10 cellular contexts compared by ENCODE assay signal in genomic region chr6:140052757-140053729, GRCh38.
DNase-seq lines count a peak whose midpoint lies in the region; ATAC-seq and TF ChIP-seq lines count a peak whose summit lies in the region.
"Had no signal": no experiment of that assay in that cellular context is flagged by ENCODE, and none has a peak within 500 bp of the region (broad histone marks: within the 10 kb centered on the region; RNA-seq: fewer than 3 reads in every experiment).

No MANE protein-coding gene starts in this region.

- H2AFZ ChIP-seq in OCI-LY3 (ENCODE audit: low read depth, low read length) (no peak overlapping the region), fibroblast of lung (ENCODE audit: low read length) (no peak overlapping the region)

- TF ChIP-seq CTCF in MCF 10A (IDR thresholded peaks at IDR 0.05; ENCODE audit: unreplicated experiment), result peak; percentile 10
- peak in 1 of 3 donors; percentile 12 for TF ChIP-seq CTCF in breast epithelium (IDR thresholded peaks at IDR 0.05)
- peak; percentile 43 for TF ChIP-seq CTCF in OCI-LY3 (IDR thresholded peaks at IDR 0.05; ENCODE audit: low read depth, low read length)
- peak; percentile 36 to 44 for TF ChIP-seq CTCF in fibroblast of lung (conservative IDR thresholded peaks at IDR 0.05 in 1 of 2, IDR thresholded peaks at IDR 0.05 in 1 of 2; ENCODE audit: low read depth in 1 of 2, low read length in 2 of 2)
- peak; percentile 8 to 25 (median 20) for TF ChIP-seq CTCF in testis (IDR thresholded peaks at IDR 0.05)

- no peaks in the 10 kb centered on the region for H3K27me3 ChIP-seq in breast epithelium
- no peaks in the 10 kb centered on the region for H3K27me3 ChIP-seq in OCI-LY3 (ENCODE audit: low read depth, low read length)
- no peaks in the 10 kb centered on the region for H3K27me3 ChIP-seq in fibroblast of lung (ENCODE audit: control insufficient read depth, insufficient read depth, low read length)
- H3K27me3 ChIP-seq in testis, result no peaks in the 10 kb centered on the region

- ATAC-seq in GM19023 (IDR thresholded peaks at IDR 0.05; ENCODE audit: unreplicated experiment), result no peak
- ATAC-seq in GM18873 (IDR thresholded peaks at IDR 0.05; ENCODE audit: low FRiP score, unreplicated experiment), result no peak

- H3K9me3 Mint-ChIP-seq in MCF 10A (ENCODE audit: unreplicated experiment), result no peaks in the 10 kb centered on the region
- H3K9me3 Mint-ChIP-seq: CD4-positive, alpha-beta memory T cell had no signal

- H3K4me1 Mint-ChIP-seq in MCF 10A (ENCODE audit: insufficient read depth, unreplicated experiment), result peaks cover 22% of the 10 kb centered on the region
- H3K4me1 Mint-ChIP-seq: CD4-positive, alpha-beta memory T cell had no signal

- no peaks in the 10 kb centered on the region for H3K27me3 Mint-ChIP-seq in MCF 10A (ENCODE audit: insufficient read depth, unreplicated experiment)

- no peak overlapping the region for H3K4me3 ChIP-seq in breast epithelium
- H3K4me3 ChIP-seq in OCI-LY3 (ENCODE audit: low read length), result no peak overlapping the region
- H3K4me3 ChIP-seq in fibroblast of lung (replicated peaks in 1 of 4; ENCODE audit: control extremely low read depth in 1 of 4, insufficient read depth in 1 of 4, low read depth in 3 of 4, low read length in 4 of 4), result no peak overlapping the region
- H3K4me3 ChIP-seq in testis, result no peak overlapping the region

- peak overlapping the region; percentile 74 for H3K27ac Mint-ChIP-seq in MCF 10A (ENCODE audit: low read depth, unreplicated experiment)
- H3K27ac Mint-ChIP-seq: CD4-positive, alpha-beta memory T cell had no signal

- DNase-seq in MCF 10A (ENCODE audit: unreplicated experiment) (no peak), breast epithelium (ENCODE audit: low spot score in 2 of 2) (no peak), fibroblast of lung (ENCODE audit: low read depth in 2 of 2) (peak; percentile 46 to 55), testis (peak; percentile 42), NOMO-1 treated with DMSO at 0.1 percent for 48 hours (lab: John Stamatoyannopoulos, UW; ENCODE audit: unreplicated experiment) (no peak)
- DNase-seq: CD4-positive, alpha-beta memory T cell; substantia nigra had no signal

- H3K36me3 ChIP-seq in breast epithelium, result no peaks in the 10 kb centered on the region
- H3K36me3 ChIP-seq in OCI-LY3 (replicated peaks; ENCODE audit: low read depth, low read length), result no peaks in the 10 kb centered on the region
- H3K36me3 ChIP-seq in fibroblast of lung (ENCODE audit: control insufficient read depth, insufficient read depth, low read length), result no peaks in the 10 kb centered on the region
- H3K36me3 ChIP-seq in testis (ENCODE audit: low read depth, missing control alignments), result no peaks in the 10 kb centered on the region

- 88 to 90% methylated on average over 6 of the region's 6 CpGs for WGBS in testis, 2 donors

- H3K9me3 ChIP-seq in breast epithelium (no peaks in the 10 kb centered on the region), OCI-LY3 (ENCODE audit: insufficient read depth, low read length) (no peaks in the 10 kb centered on the region), fibroblast of lung (ENCODE audit: control insufficient read depth, insufficient read depth, low read depth, low read length) (no peaks in the 10 kb centered on the region), testis (no peaks in the 10 kb centered on the region)

- no peak overlapping the region for H3K4me2 ChIP-seq in OCI-LY3 (ENCODE audit: low read length)
- no peak overlapping the region for H3K4me2 ChIP-seq in fibroblast of lung (ENCODE audit: extremely low read depth, insufficient read depth, low read length)

- no peak for TF ChIP-seq POLR2A in breast epithelium (IDR thresholded peaks at IDR 0.05)
- TF ChIP-seq POLR2A in testis (IDR thresholded peaks at IDR 0.05), result no peak

- intact Hi-C loops in MCF 10A (cut with micrococcal nuclease), result loop anchor here (5.0 kb wide), 2 partner anchors 76 to 389 kb away; no protein-coding TSS in a partner anchor
- intact Hi-C loops in breast epithelium (cut with DNase I; ENCODE audit: low total_unique reads), result no loop called here
- intact Hi-C loops in testis (cut with DNase I; ENCODE audit: low total_unique reads), result no loop called here

- H3K4me3 Mint-ChIP-seq in MCF 10A (ENCODE audit: unreplicated experiment), result no peak overlapping the region
- H3K4me3 Mint-ChIP-seq: CD4-positive, alpha-beta memory T cell had no signal

- H3K9ac ChIP-seq in OCI-LY3 (ENCODE audit: low read length) (no peak overlapping the region), fibroblast of lung (ENCODE audit: insufficient read depth, low read length) (no peak overlapping the region)

- no TSS peak for BruUV-seq in MCF 10A (replicated peaks; lab: Mats Ljungman, UMichigan)

- H4K20me1 ChIP-seq in OCI-LY3 (ENCODE audit: insufficient read depth, low read length) (no peaks in the 10 kb centered on the region), fibroblast of lung (ENCODE audit: control insufficient read depth, extremely low read depth, insufficient read depth, low read length) (no peaks in the 10 kb centered on the region)

- POLR2A ChIA-PET in MCF 10A (lab: Yijun Ruan, JAX), result interaction anchor here (0.6 to 2.3 kb wide), 9 partner anchors 9 to 868 kb away, joined by 3 to 12 read pairs (median 3); partner anchors contain the start of gene CITED2

- no peak overlapping the region for H3K27ac ChIP-seq in breast epithelium
- H3K27ac ChIP-seq in OCI-LY3 (ENCODE audit: low read length), result no peak overlapping the region
- peak overlapping the region; percentile 80 for H3K27ac ChIP-seq in fibroblast of lung (ENCODE audit: insufficient read depth, low read length)
- no peak overlapping the region for H3K27ac ChIP-seq in testis

- H3K4me1 ChIP-seq in breast epithelium, result no peaks in the 10 kb centered on the region
- no peaks in the 10 kb centered on the region for H3K4me1 ChIP-seq in OCI-LY3 (ENCODE audit: low read length)
- peaks cover 8% of the 10 kb centered on the region for H3K4me1 ChIP-seq in fibroblast of lung (ENCODE audit: control insufficient read depth, extremely low read depth, insufficient read depth, low read length)
- H3K4me1 ChIP-seq in testis, result no peaks in the 10 kb centered on the region

- H3K79me2 ChIP-seq in OCI-LY3 (ENCODE audit: low read length) (no peaks in the 10 kb centered on the region), fibroblast of lung (ENCODE audit: control insufficient read depth, insufficient read depth, low read length) (no peaks in the 10 kb centered on the region)

- CTCF ChIA-PET in MCF 10A (lab: Yijun Ruan, JAX), result interaction anchor here (0.6 to 1.9 kb wide), 4 partner anchors 9 to 1497 kb away, joined by 3 to 7 read pairs (median 4); no protein-coding TSS in a partner anchor

- no peaks in the 10 kb centered on the region for H3K36me3 Mint-ChIP-seq in MCF 10A (ENCODE audit: insufficient read depth, unreplicated experiment)
- H3K36me3 Mint-ChIP-seq: CD4-positive, alpha-beta memory T cell had no signal

Comparison
In these comparisons a context has a peak if more than half of its experiments do, and no peak if none do; other contexts are left out.
1. DNase-seq: peak in fibroblast of lung (2 of 2) and testis (single experiment); none in MCF 10A (single experiment), breast epithelium (0 of 2) and NOMO-1 treated with DMSO at 0.1 percent for 48 hours (single experiment).